Comparison of ENCODE assay signal across 8 cellular contexts in genomic region chr1:53945433-53946251, GRCh38.
DNase-seq lines count a peak whose midpoint lies in the region; ATAC-seq and TF ChIP-seq lines count a peak whose summit lies in the region.

TSS of gene IFT25 (minus strand) at chr1:53945699. CDS start at chr1:53940082, 5,617 bp downstream.

- no peak for TF ChIP-seq CTCF in AG09309 (IDR thresholded peaks at IDR 0.05; ENCODE audit: control insufficient read depth, insufficient read depth, low read depth, low read length, missing control alignments)

- peak within 1 kb of the TSS; percentile 89 for H3K27ac ChIP-seq in caudate nucleus (ENCODE audit: low read depth, low read length)

- DNase-seq in AG09309 (ENCODE audit: low read depth) (peak; percentile 71), NCI-H226 (peak; percentile 92), caudate nucleus (lab: John Stamatoyannopoulos, UW) (peak; percentile 54 to 100 (median 97)), iris pigment epithelial cell (ENCODE audit: low read depth) (peak; percentile 97)
- DNase-seq in activated CD4-positive, CD25-positive, alpha-beta regulatory T cell (lab: John Stamatoyannopoulos, UW), result peak; percentile 98 to 99 (median 98)
- peak; percentile 98 for DNase-seq in stimulated activated CD4-positive, alpha-beta T cell treated with anti-CD3 and anti-CD28 coated beads, Interleukin-12 subunit alpha, Interleukin-12 subunit beta, amount 100 ng/mL, for 24 hours (ENCODE audit: low read depth in 2 of 2)

- ATAC-seq in GM19023 (IDR thresholded peaks at IDR 0.05; ENCODE audit: unreplicated experiment) (peak; percentile 72), HG03196 (IDR thresholded peaks at IDR 0.05; ENCODE audit: unreplicated experiment) (peak; percentile 67)

- peak within 1 kb of the TSS; percentile 88 for H3K4me3 ChIP-seq in AG09309 (ENCODE audit: control insufficient read depth, low read depth, low read length)

Comparison
In these comparisons a context has a peak if more than half of its experiments do, and no peak if none do; other contexts are left out.
1. Peak in every context shown above with its lines: DNase-seq, ATAC-seq, H3K4me3 ChIP-seq and H3K27ac ChIP-seq.